In the genomic region with DNA sequence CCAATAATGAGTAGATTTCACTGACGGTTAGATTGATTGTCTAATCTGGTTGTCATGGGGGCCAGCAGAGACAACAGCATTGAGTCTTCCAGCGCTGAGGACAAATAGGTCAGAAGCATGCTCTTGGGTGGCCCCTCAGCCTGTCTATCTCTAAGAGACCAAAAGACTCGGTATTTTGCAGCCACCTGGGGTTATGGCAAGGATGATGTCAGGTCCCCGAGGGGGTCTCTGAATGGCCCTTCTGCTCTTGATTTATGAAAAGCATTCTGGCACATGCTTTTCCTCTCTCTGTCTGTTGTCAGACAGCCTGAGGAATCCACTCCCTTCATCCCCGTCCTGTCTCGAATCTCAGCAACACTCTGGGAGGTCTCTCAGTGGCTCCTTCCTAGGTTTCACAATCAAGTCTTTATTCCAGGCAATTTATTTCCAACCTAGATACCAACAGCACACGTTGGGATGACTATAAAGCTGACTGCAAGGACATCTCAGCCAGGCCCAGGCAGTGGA, we compare ENCODE assay signal across 17 cellular contexts.
"Had no signal": no experiment of that assay in that cellular context is flagged by ENCODE, and none has a peak within 500 bp of the region (broad histone marks: within the 10 kb centered on the region; RNA-seq: fewer than 3 reads in every experiment).

No MANE protein-coding gene starts in this region.

- ATAC-seq: activated CD4-positive, alpha-beta T cell treated with anti-CD3 and anti-CD28 coated beads for 36 hours; natural killer cell; T-helper 17 cell had no signal

- DNase-seq: activated B cell treated with CpG ODN at 0.5 μM for 24 hours; activated CD4-positive, alpha-beta T cell treated with anti-CD3 and anti-CD28 coated beads for 36 hours; activated CD4-positive, alpha-beta T cell treated with anti-CD3 and anti-CD28 coated beads, Interleukin-2, amount 50 U/mL, for 4 hours; activated effector memory CD4-positive, alpha-beta T cell treated with anti-CD3 and anti-CD28 coated beads, Interleukin-2, amount 50 U/mL, for 16 hours; activated naive CD4-positive, alpha-beta T cell treated with anti-CD3 and anti-CD28 coated beads, Interleukin-2, amount 10 ng/mL, durations not matched to agents 7 days and 5 days; amygdala; cortex of kidney; left ventricle myocardium inferior; mammary epithelial cell; midbrain; natural killer cell; nucleus accumbens; stimulated activated CD4-positive, alpha-beta T cell treated with anti-CD3 and anti-CD28 coated beads, Interleukin-4, amount 100 ng/mL, for 1 hour; stimulated activated naive CD4-positive, alpha-beta T cell; SW 1271; T-helper 17 cell; upper lobe of left lung had no signal
